In the genomic region with DNA sequence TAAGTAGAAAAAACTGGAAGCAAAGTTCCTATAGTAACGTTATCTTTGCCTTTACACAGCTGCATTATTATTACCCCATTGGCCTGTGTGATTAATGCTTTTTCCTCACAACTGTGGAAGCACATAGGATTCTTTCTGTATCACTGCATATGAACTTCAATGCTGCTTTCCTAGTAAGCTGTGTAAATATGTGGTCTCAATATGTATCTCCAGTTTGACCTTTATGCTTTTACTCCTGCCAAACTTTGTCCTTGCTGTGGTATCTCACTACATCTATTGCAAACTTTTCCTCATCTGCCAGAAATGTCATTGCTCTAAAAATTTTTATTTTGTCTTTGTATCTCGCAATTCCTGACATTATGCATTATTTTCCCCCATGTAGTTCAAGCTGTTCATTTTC, we compare ENCODE assay signal across 22 cellular contexts.
DNase-seq lines count a peak whose midpoint lies in the region; ATAC-seq and TF ChIP-seq lines count a peak whose summit lies in the region.
"Had no signal": no experiment of that assay in that cellular context is flagged by ENCODE, and none has a peak within 500 bp of the region (broad histone marks: within the 10 kb centered on the region; RNA-seq: fewer than 3 reads in every experiment).

No MANE protein-coding gene starts in this region.

- no peak for DNase-seq in SK-N-MC (ENCODE audit: low read depth, low spot score)
- DNase-seq in fibroblast of lung (ENCODE audit: low read depth in 2 of 2) = peak; percentile 70 to 94
- no peak for DNase-seq in osteoblast (ENCODE audit: insufficient read length, low spot score, missing footprints)
- no peak for DNase-seq in BE2C
- DNase-seq in vagina (ENCODE audit: extremely low spot score in 2 of 2) = no peak
- DNase-seq: activated CD4-positive, alpha-beta T cell treated with anti-CD3 and anti-CD28 coated beads, Interleukin-2, amount 50 U/mL, for 48 hours; activated naive CD4-positive, alpha-beta T cell treated with anti-CD3 and anti-CD28 coated beads, Interleukin-2, amount 50 U/mL, for 16 hours; DND-41; head of caudate nucleus; Karpas-422; mesendoderm; NCI-H1105; NCI-H526; retina; Right ventricle myocardium superior; upper lobe of left lung; WERI-Rb-1 had no signal

- H4K20me1 ChIP-seq in DOHH2 (ENCODE audit: control insufficient read depth, insufficient read depth, low read depth, low read length) (peaks cover 2% of the 10 kb centered on the region; the same call in 1 of the 2 replicates), fibroblast of lung (ENCODE audit: control insufficient read depth, extremely low read depth, insufficient read depth, low read length) (peaks cover 4% of the 10 kb centered on the region), osteoblast (ENCODE audit: insufficient read depth, low read length) (peaks cover 78% of the 10 kb centered on the region)

- H3K79me2 ChIP-seq in DOHH2 (ENCODE audit: control insufficient read depth, low read length) (peaks cover 15% of the 10 kb centered on the region), fibroblast of lung (ENCODE audit: control insufficient read depth, insufficient read depth, low read length) (peaks cover 45% of the 10 kb centered on the region), osteoblast (ENCODE audit: insufficient read depth, low read length) (peaks cover 94% of the 10 kb centered on the region)

- H3F3A ChIP-seq in DOHH2 (ENCODE audit: control insufficient read depth, insufficient read depth) = no peaks in the 10 kb centered on the region

- ATAC-seq in HG03039 (IDR thresholded peaks at IDR 0.05; ENCODE audit: unreplicated experiment) (no peak), HG02678 (IDR thresholded peaks at IDR 0.05; ENCODE audit: unreplicated experiment) (no peak)
- ATAC-seq: esophagus mucosa had no signal

- H3K27ac ChIP-seq in DOHH2 (ENCODE audit: low read depth, low read length) (no peak overlapping the region), SK-N-MC (peak overlapping the region; percentile 65), fibroblast of lung (ENCODE audit: insufficient read depth, low read length) (peak overlapping the region; percentile 17), osteoblast (ENCODE audit: low read depth, low read length) (peak overlapping the region; percentile 84), vagina (no peak overlapping the region)
- H3K27ac ChIP-seq: upper lobe of left lung, WERI-Rb-1 had no signal

- H3K4me3 ChIP-seq in DOHH2 (ENCODE audit: low read length) (no peak overlapping the region), SK-N-MC (no peak overlapping the region), fibroblast of lung (replicated peaks in 1 of 4; ENCODE audit: control extremely low read depth in 1 of 4, insufficient read depth in 1 of 4, low read depth in 3 of 4, low read length in 4 of 4) (no peak overlapping the region), osteoblast (ENCODE audit: insufficient read depth, low read length) (no peak overlapping the region), BE2C (ENCODE audit: low read depth, low read length) (no peak overlapping the region), vagina (no peak overlapping the region)
- H3K4me3 ChIP-seq: HAP-1, upper lobe of left lung had no signal

- H3K36me3 ChIP-seq in DOHH2 (ENCODE audit: control insufficient read depth, low read length) = no peaks in the 10 kb centered on the region
- H3K36me3 ChIP-seq in SK-N-MC (ENCODE audit: insufficient read depth, low read length) = no peaks in the 10 kb centered on the region
- H3K36me3 ChIP-seq in fibroblast of lung (ENCODE audit: control insufficient read depth, insufficient read depth, low read length) = no peaks in the 10 kb centered on the region
- H3K36me3 ChIP-seq in osteoblast (ENCODE audit: insufficient read depth, low read length) = no peaks in the 10 kb centered on the region
- no peaks in the 10 kb centered on the region for H3K36me3 ChIP-seq in BE2C
- no peaks in the 10 kb centered on the region for H3K36me3 ChIP-seq in vagina
- H3K36me3 ChIP-seq: HAP-1, upper lobe of left lung, WERI-Rb-1 had no signal

- intact Hi-C loops in vagina (cut with DNase I) = loop anchor here (10.0 kb wide), 1 partner anchor 893 kb away; no protein-coding TSS in a partner anchor

- H3K4me1 ChIP-seq in DOHH2 (ENCODE audit: control insufficient read depth, low read length) (peaks cover 13% of the 10 kb centered on the region), fibroblast of lung (ENCODE audit: control insufficient read depth, extremely low read depth, insufficient read depth, low read length) (peaks cover 18% of the 10 kb centered on the region), osteoblast (ENCODE audit: insufficient read depth, low read length) (peaks cover 42% of the 10 kb centered on the region), BE2C (peaks cover 2% of the 10 kb centered on the region; the same call in 1 of the 2 replicates), vagina (peaks cover 66% of the 10 kb centered on the region)
- H3K4me1 ChIP-seq: HAP-1 had no signal

- H2AFZ ChIP-seq in fibroblast of lung (ENCODE audit: low read length) (no peak overlapping the region), osteoblast (ENCODE audit: low read length) (no peak overlapping the region)

- H3K27me3 ChIP-seq in DOHH2 (ENCODE audit: control insufficient read depth, low read length) (no peaks in the 10 kb centered on the region), fibroblast of lung (ENCODE audit: control insufficient read depth, insufficient read depth, low read length) (no peaks in the 10 kb centered on the region), osteoblast (ENCODE audit: insufficient read depth, low read length) (no peaks in the 10 kb centered on the region), BE2C (no peaks in the 10 kb centered on the region), vagina (no peaks in the 10 kb centered on the region)
- H3K27me3 ChIP-seq: upper lobe of left lung had no signal

- TF ChIP-seq CTCF in DOHH2 (IDR thresholded peaks at IDR 0.05; ENCODE audit: low read depth, low read length, poor library complexity, severe bottlenecking) = no peak
- no peak for TF ChIP-seq CTCF in fibroblast of lung (conservative IDR thresholded peaks at IDR 0.05 in 1 of 2, IDR thresholded peaks at IDR 0.05 in 1 of 2; ENCODE audit: low read depth in 1 of 2, low read length in 2 of 2)
- no peak for TF ChIP-seq CTCF in osteoblast (IDR thresholded peaks at IDR 0.05; ENCODE audit: extremely low read depth, low read depth, low read length)
- no peak for TF ChIP-seq CTCF in BE2C (IDR thresholded peaks at IDR 0.05; ENCODE audit: low read depth, low read length)
- no peak for TF ChIP-seq CTCF in vagina (IDR thresholded peaks at IDR 0.05)

- no peaks in the 10 kb centered on the region for H3K9me2 ChIP-seq in DOHH2 (replicated peaks; ENCODE audit: control insufficient read depth, low read length)

- H3K4me2 ChIP-seq in DOHH2 (ENCODE audit: low read length) = peak overlapping the region; percentile 30; the same call in 1 of the 2 replicates
- H3K4me2 ChIP-seq in fibroblast of lung (ENCODE audit: extremely low read depth, insufficient read depth, low read length) = no peak overlapping the region
- no peak overlapping the region for H3K4me2 ChIP-seq in osteoblast (ENCODE audit: insufficient read depth, low read length)

- TF ChIP-seq POLR2A in vagina (IDR thresholded peaks at IDR 0.05) = no peak

- peak overlapping the region; percentile 19 for H3K9ac ChIP-seq in SK-N-MC (ENCODE audit: insufficient read length)
- H3K9ac ChIP-seq in fibroblast of lung (ENCODE audit: insufficient read depth, low read length) = no peak overlapping the region

- H3K9me3 ChIP-seq in DOHH2 (ENCODE audit: control insufficient read depth, insufficient read depth, low read length) = no peaks in the 10 kb centered on the region
- no peaks in the 10 kb centered on the region for H3K9me3 ChIP-seq in SK-N-MC (ENCODE audit: low read depth, low read length)
- H3K9me3 ChIP-seq in fibroblast of lung (ENCODE audit: control insufficient read depth, insufficient read depth, low read depth, low read length) = no peaks in the 10 kb centered on the region
- H3K9me3 ChIP-seq in osteoblast (ENCODE audit: low read depth, low read length) = no peaks in the 10 kb centered on the region
- no peaks in the 10 kb centered on the region for H3K9me3 ChIP-seq in BE2C
- no peaks in the 10 kb centered on the region for H3K9me3 ChIP-seq in vagina
- H3K9me3 ChIP-seq: HAP-1, upper lobe of left lung had no signal

Comparison
In these comparisons a context has a peak if more than half of its experiments do, and no peak if none do; other contexts are left out.
1. H3K27ac ChIP-seq: peak in SK-N-MC (single experiment), fibroblast of lung (single experiment) and osteoblast (single experiment); none in DOHH2 (single experiment) and vagina (single experiment).
2. DNase-seq: peak in fibroblast of lung (2 of 2); none in SK-N-MC (single experiment), osteoblast (single experiment), BE2C (single experiment) and vagina (0 of 2).